9 cellular contexts compared by ENCODE assay signal in genomic region chr20:31673943-31674463, GRCh38. TPM values are rescaled to one million over a fixed set of nuclear protein-coding genes. Genes with fewer than 3 reads are reported as not detected.
DNase-seq lines count a peak whose midpoint lies in the region; ATAC-seq, FAIRE-seq and TF ChIP-seq lines count a peak whose summit lies in the region.
"Had no signal": no experiment of that assay in that cellular context is flagged by ENCODE, and none has a peak within 500 bp of the region (broad histone marks: within the 10 kb centered on the region; RNA-seq: fewer than 3 reads in every experiment).

No MANE protein-coding gene starts in this region.

- H3K36me3 Mint-ChIP-seq in activated CD8-positive, alpha-beta memory T cell treated with anti-CD3 and anti-CD28 coated beads, Interleukin-2, amount 10 ng/mL, durations not matched to agents 7 days and 5 days = peaks cover 50% of the 10 kb centered on the region
- peaks cover 47% of the 10 kb centered on the region for H3K36me3 Mint-ChIP-seq in activated B cell treated with CpG ODN at 0.5 μM for 24 hours (ENCODE audit: low read depth)

- H3K9me3 ChIP-seq in kidney (ENCODE audit: control insufficient read depth in 1 of 2, low read length in 2 of 2) = no peaks in the 10 kb centered on the region

- peaks cover 0 to 10% of the 10 kb centered on the region in 2 donors for H3K36me3 ChIP-seq in kidney (ENCODE audit: control insufficient read depth in 1 of 2, insufficient read depth in 2 of 2, low read length in 2 of 2)

- H3K4me3 Mint-ChIP-seq in activated CD8-positive, alpha-beta memory T cell treated with anti-CD3 and anti-CD28 coated beads, Interleukin-2, amount 10 ng/mL, durations not matched to agents 7 days and 5 days = peak overlapping the region; percentile 57
- no peak overlapping the region for H3K4me3 Mint-ChIP-seq in activated B cell treated with CpG ODN at 0.5 μM for 24 hours

- peak; percentile 31 for ATAC-seq in activated CD8-positive, alpha-beta memory T cell treated with anti-CD3 and anti-CD28 coated beads, Interleukin-2, amount 10 ng/mL, durations not matched to agents 7 days and 5 days
- ATAC-seq in activated B cell treated with CpG ODN at 0.5 μM for 24 hours (ENCODE audit: low read depth) (no peak), GM21786 (IDR thresholded peaks at IDR 0.05; ENCODE audit: unreplicated experiment) (no peak)

- H3K4me1 ChIP-seq in kidney (ENCODE audit: control insufficient read depth in 1 of 2, insufficient read depth in 1 of 2, low read depth in 1 of 2, low read length in 2 of 2) = peaks cover 73 to 85% of the 10 kb centered on the region in 2 donors

- no peak for DNase-seq in activated CD8-positive, alpha-beta memory T cell treated with anti-CD3 and anti-CD28 coated beads, Interleukin-2, amount 10 ng/mL, durations not matched to agents 7 days and 5 days
- no peak for DNase-seq in activated CD8-positive, alpha-beta memory T cell treated with anti-CD3 and anti-CD28 coated beads, Interleukin-2, amount 50 U/mL, for 4 hours
- DNase-seq in activated B cell treated with CpG ODN at 0.5 μM for 24 hours (no peak), kidney (no peak), NCI-H526 (lab: John Stamatoyannopoulos, UW) (no peak)
- DNase-seq in activated effector memory CD4-positive, alpha-beta T cell treated with anti-CD3 and anti-CD28 coated beads, Interleukin-2, amount 50 U/mL, for 16 hours = no peak

- H3K4me1 Mint-ChIP-seq in activated CD8-positive, alpha-beta memory T cell treated with anti-CD3 and anti-CD28 coated beads, Interleukin-2, amount 10 ng/mL, durations not matched to agents 7 days and 5 days = peaks cover 92% of the 10 kb centered on the region
- H3K4me1 Mint-ChIP-seq in activated B cell treated with CpG ODN at 0.5 μM for 24 hours = peaks cover 46% of the 10 kb centered on the region

- TF ChIP-seq CTCF in activated B cell treated with CpG ODN at 0.5 μM for 24 hours (IDR thresholded peaks at IDR 0.05) (no peak), kidney (IDR thresholded peaks at IDR 0.05; ENCODE audit: borderline replicate concordance, extremely low read depth, insufficient read depth) (no peak)

- H3K27ac Mint-ChIP-seq in activated CD8-positive, alpha-beta memory T cell treated with anti-CD3 and anti-CD28 coated beads, Interleukin-2, amount 10 ng/mL, durations not matched to agents 7 days and 5 days = peak overlapping the region; percentile 97
- H3K27ac Mint-ChIP-seq in activated B cell treated with CpG ODN at 0.5 μM for 24 hours = peak overlapping the region; percentile 94

- H3K27me3 Mint-ChIP-seq in activated CD8-positive, alpha-beta memory T cell treated with anti-CD3 and anti-CD28 coated beads, Interleukin-2, amount 10 ng/mL, durations not matched to agents 7 days and 5 days = no peaks in the 10 kb centered on the region
- no peaks in the 10 kb centered on the region for H3K27me3 Mint-ChIP-seq in activated B cell treated with CpG ODN at 0.5 μM for 24 hours

- peak overlapping the region in 1 of 2 donors; percentile 22 for H3K9ac ChIP-seq in kidney (ENCODE audit: low read length in 2 of 2)

- CTCF ChIA-PET in activated CD8-positive, alpha-beta memory T cell treated with anti-CD3 and anti-CD28 coated beads, Interleukin-2, amount 10 ng/mL, durations not matched to agents 7 days and 5 days (lab: Charles Lee) = interaction anchor here (1.0 to 8.1 kb wide), 6 partner anchors 10 to 49 kb away, joined by 3 to 94 read pairs (median 18); partner anchors contain the start of gene BCL2L1
- CTCF ChIA-PET in activated B cell treated with CpG ODN at 0.5 μM for 24 hours (lab: Charles Lee) = interaction anchor here (0.7 to 4.3 kb wide), 5 partner anchors 11 to 49 kb away, joined by 3 to 28 read pairs (median 4); partner anchors contain the start of gene BCL2L1

- POLR2A ChIA-PET in activated B cell treated with CpG ODN at 0.5 μM for 24 hours (lab: Charles Lee) = interaction anchor here (0.6 to 2.6 kb wide), 6 partner anchors 11 to 114 kb away, joined by 3 to 38 read pairs (median 15); partner anchors contain the start of gene BCL2L1

- H3K27ac ChIP-seq in kidney (ENCODE audit: low read depth in 2 of 2, low read length in 2 of 2) (peak overlapping the region; percentile 58 to 81), temporal lobe (ENCODE audit: low read depth, low read length) (peak overlapping the region; percentile 87)

- H3K4me3 ChIP-seq in kidney (ENCODE audit: low read length in 2 of 2) = no peak overlapping the region

- no peak for FAIRE-seq in kidney (lab: Jason Lieb, UNC)

- intact Hi-C loops in activated B cell treated with CpG ODN at 0.5 μM for 24 hours (cut with micrococcal nuclease) (no loop called here), kidney (cut with DNase I) (no loop called here)

- H3K9me3 Mint-ChIP-seq in activated CD8-positive, alpha-beta memory T cell treated with anti-CD3 and anti-CD28 coated beads, Interleukin-2, amount 10 ng/mL, durations not matched to agents 7 days and 5 days (ENCODE audit: low read depth) = no peaks in the 10 kb centered on the region
- H3K9me3 Mint-ChIP-seq in activated B cell treated with CpG ODN at 0.5 μM for 24 hours = no peaks in the 10 kb centered on the region

RNA-seq across cellular contexts. Expression of gene COX4I2, which starts 36.3 kb away (rescaled TPM):
- total RNA-seq in activated CD8-positive, alpha-beta memory T cell treated with anti-CD3 and anti-CD28 coated beads, Interleukin-2, amount 10 ng/mL, durations not matched to agents 7 days and 5 days = not detected
- total RNA-seq in activated B cell treated with CpG ODN at 0.5 μM for 24 hours (not detected in 2 replicates), kidney (1.3 TPM), temporal lobe (not detected)
- 6.9 TPM for polyA plus RNA-seq in kidney (ENCODE audit: insufficient read depth, low read depth, low replicate concordance)
- total RNA-seq: pulmonary artery endothelial cell had no signal

RNA-seq across cellular contexts. Expression of gene BCL2L1, which starts 48.7 kb away (rescaled TPM):
- 100 to 1,000 TPM in 1 of 2 experiments, 10 to 100 TPM in 1; 69.8 to 121 TPM for total RNA-seq in activated CD8-positive, alpha-beta memory T cell treated with anti-CD3 and anti-CD28 coated beads, Interleukin-2, amount 10 ng/mL, durations not matched to agents 7 days and 5 days
- total RNA-seq in activated B cell treated with CpG ODN at 0.5 μM for 24 hours (53.4 and 60.4 TPM in 2 replicates), kidney (139 TPM), temporal lobe (42.5 TPM)
- 132 TPM for polyA plus RNA-seq in kidney (ENCODE audit: insufficient read depth, low read depth, low replicate concordance)
